Comparison of ENCODE assay signal across 20 cellular contexts in genomic region chr15:100332231-100332630, GRCh38. TPM values are rescaled to one million over a fixed set of nuclear protein-coding genes. Genes with fewer than 3 reads are reported as not detected.
"Had no signal": no experiment of that assay in that cellular context is flagged by ENCODE, and none has a peak within 500 bp of the region (broad histone marks: within the 10 kb centered on the region; RNA-seq: fewer than 3 reads in every experiment).

No MANE protein-coding gene starts in this region.

- H3K9me3 Mint-ChIP-seq: nephron; neural progenitor cell; stimulated activated effector memory CD8-positive, alpha-beta T cell treated with anti-CD3 and anti-CD28 coated beads, Interleukin-12 subunit alpha, Interleukin-12 subunit beta, amount 100 ng/mL, for 72 hours had no signal

- DNase-seq: cortex of kidney; dorsolateral prefrontal cortex; effector CD4-positive, alpha-beta T cell; foreskin fibroblast; gastrocnemius medialis; left ventricle myocardium superior; lower lobe of right lung; right cardiac atrium; sigmoid colon; stimulated activated CD4-positive, alpha-beta T cell treated with anti-CD3 and anti-CD28 coated beads, Interleukin-2, amount 100 ng/mL, for 24 hours; stimulated activated CD4-positive, alpha-beta T cell treated with anti-CD3 and anti-CD28 coated beads, Interleukin-4, amount 100 ng/mL, for 24 hours; stimulated activated naive CD4-positive, alpha-beta T cell treated with Interleukin-2 at 50 U/mL for 16 hours; stomach; thyroid gland; trophoblast cell had no signal

- H3K27ac Mint-ChIP-seq: neural progenitor cell; stimulated activated effector memory CD8-positive, alpha-beta T cell treated with anti-CD3 and anti-CD28 coated beads, Interleukin-12 subunit alpha, Interleukin-12 subunit beta, amount 100 ng/mL, for 72 hours had no signal

- H3K9me3 ChIP-seq: gastrocnemius medialis, lower lobe of right lung, prostate gland, sigmoid colon, stomach, thyroid gland had no signal

- H3K9ac ChIP-seq: neural progenitor cell had no signal

- ATAC-seq: gastrocnemius medialis; left ventricle myocardium superior; lower lobe of right lung; right cardiac atrium; stimulated activated effector memory CD8-positive, alpha-beta T cell treated with anti-CD3 and anti-CD28 coated beads, Interleukin-12 subunit alpha, Interleukin-12 subunit beta, amount 100 ng/mL, for 72 hours had no signal

- H3K4me3 Mint-ChIP-seq: nephron; neural progenitor cell; stimulated activated effector memory CD8-positive, alpha-beta T cell treated with anti-CD3 and anti-CD28 coated beads, Interleukin-12 subunit alpha, Interleukin-12 subunit beta, amount 100 ng/mL, for 72 hours had no signal

- H3K27ac ChIP-seq: dorsolateral prefrontal cortex, gastrocnemius medialis, lower lobe of right lung, neural progenitor cell, prostate gland, sigmoid colon, stomach, thyroid gland had no signal

- H3K36me3 Mint-ChIP-seq: neural progenitor cell; stimulated activated effector memory CD8-positive, alpha-beta T cell treated with anti-CD3 and anti-CD28 coated beads, Interleukin-12 subunit alpha, Interleukin-12 subunit beta, amount 100 ng/mL, for 72 hours had no signal

- H3K36me3 ChIP-seq: lower lobe of right lung, neural progenitor cell, prostate gland, sigmoid colon, thyroid gland had no signal

- H3K4me3 ChIP-seq: dorsolateral prefrontal cortex, gastrocnemius medialis, lower lobe of right lung, neural progenitor cell, prostate gland, sigmoid colon, stomach, thyroid gland had no signal

- H3K27me3 ChIP-seq: gastrocnemius medialis, neural progenitor cell, sigmoid colon, stomach, thyroid gland had no signal

- H3K4me1 ChIP-seq: gastrocnemius medialis, lower lobe of right lung, neural progenitor cell, prostate gland, sigmoid colon, stomach, thyroid gland had no signal

RNA-seq across cellular contexts. Expression of gene ADAMTS17, which starts 9.5 kb away (rescaled TPM):
- total RNA-seq: glomerular endothelial cell had no signal
